In the genomic region with DNA sequence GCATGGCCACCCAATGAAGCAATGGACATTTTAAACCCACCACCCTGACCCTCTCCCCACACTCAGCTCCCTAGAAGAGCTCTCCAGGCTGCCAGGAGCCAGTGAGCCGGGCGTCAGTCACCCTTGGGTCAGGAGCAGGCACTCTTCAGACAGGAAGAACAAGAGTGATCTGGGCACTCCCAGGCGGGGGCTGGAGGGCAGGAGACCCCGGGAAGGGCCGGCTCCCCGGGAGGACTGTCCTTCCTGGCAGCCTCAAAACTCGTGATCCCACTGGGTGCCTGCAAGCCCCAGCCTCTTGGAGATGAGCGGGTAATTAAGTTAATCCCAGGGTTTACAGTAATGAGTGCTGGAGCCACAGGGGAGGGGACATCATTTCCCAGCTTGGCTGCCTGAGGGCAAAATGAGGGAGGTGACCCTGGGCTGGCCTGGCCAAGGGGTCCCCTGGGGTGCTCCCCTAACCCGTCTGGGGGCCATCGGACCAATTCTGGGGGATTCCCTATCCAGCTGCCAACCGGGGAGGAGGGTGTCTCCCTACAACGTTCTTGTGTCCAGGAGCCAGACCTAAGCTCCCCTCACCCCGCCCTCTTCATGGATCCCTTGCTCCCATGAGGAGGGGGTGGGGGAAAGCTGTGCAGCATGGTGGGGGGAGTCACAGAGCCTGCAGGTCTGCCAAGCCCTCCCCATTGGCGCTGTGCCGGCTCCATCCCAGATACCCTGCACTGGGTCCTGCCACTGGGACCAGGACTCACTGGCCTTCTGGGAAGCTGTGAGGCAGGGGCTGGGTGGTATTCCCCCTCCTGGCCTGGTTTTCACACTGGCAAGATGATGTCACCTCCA, we compare ENCODE assay signal across 22 cellular contexts. TPM values are rescaled to one million over a fixed set of nuclear protein-coding genes. Genes with fewer than 3 reads are reported as not detected.
A peak's percentile ranks its signal among the peaks of the same experiment; 100 is the strongest.
DNase-seq lines count a peak whose midpoint lies in the region; ATAC-seq and TF ChIP-seq lines count a peak whose summit lies in the region.
"Had no signal": no experiment of that assay in that cellular context is flagged by ENCODE, and none has a peak within 500 bp of the region (broad histone marks: within the 10 kb centered on the region; RNA-seq: fewer than 3 reads in every experiment).

No MANE protein-coding gene starts in this region.

- peaks cover 6 to 80% (median 31%) of the 10 kb centered on the region in 6 donors for H3K4me1 ChIP-seq in spleen
- H3K4me1 ChIP-seq: tibial nerve had no signal

- no peaks in the 10 kb centered on the region for H3K36me3 ChIP-seq in spleen
- H3K36me3 ChIP-seq: tibial nerve had no signal

- DNase-seq in ELF-1 (ENCODE audit: low read depth, low spot score) (peak; percentile 43), NCI-H82 (lab: John Stamatoyannopoulos, UW) (peak; percentile 90), glomerular visceral epithelial cell (ENCODE audit: extremely low spot score) (peak; percentile 33), spleen (no peak), left colon (no peak)
- DNase-seq in activated naive CD4-positive, alpha-beta T cell treated with Interleukin-2 at 50 U/mL for 16 hours: no peak
- no peak for DNase-seq in activated T-cell treated with anti-CD3 and anti-CD28 coated beads, Interleukin-2, amount 50 U/mL, for 24 hours
- DNase-seq: activated CD8-positive, alpha-beta T cell treated with anti-CD3 and anti-CD28 coated beads for 36 hours; activated T-cell treated with anti-CD3 and anti-CD28 coated beads, Interleukin-2, amount 50 U/mL, for 1 hour; cerebellar nuclear complex; foreskin melanocyte; natural killer cell; NCI-H2081 treated with DMSO at 0.1 percent for 48 hours; NCI-H526 treated with DMSO at 0.1 percent for 48 hours; OCI-M1; stimulated activated naive CD4-positive, alpha-beta T cell; T-helper 9 cell had no signal

- peak overlapping the region in 7 of 8 donors; percentile 11 to 80 (median 60) for H3K27ac ChIP-seq in spleen
- H3K27ac ChIP-seq: KMS-11, parathyroid adenoma, SJSA1, tibial nerve had no signal

- no peaks in the 10 kb centered on the region for H3K27me3 ChIP-seq in spleen (replicated peaks in 1 of 7)
- H3K27me3 ChIP-seq: SJSA1, tibial nerve had no signal

- H3K27ac Mint-ChIP-seq in activated T-cell treated with anti-CD3 and anti-CD28 coated beads, Interleukin-2, amount 50 U/mL, for 24 hours: no peak overlapping the region
- H3K27ac Mint-ChIP-seq: activated CD8-positive, alpha-beta T cell treated with anti-CD3 and anti-CD28 coated beads for 36 hours; activated naive CD8-positive, alpha-beta T cell; natural killer cell had no signal

- intact Hi-C loops in spleen (cut with DNase I; ENCODE audit: low total_unique reads) (no loop called here), left colon (cut with DNase I, micrococcal nuclease) (no loop called here)

- H3K4me3 ChIP-seq in spleen: no peak overlapping the region
- H3K4me3 ChIP-seq: SJSA1, tibial nerve had no signal

- H3K36me3 Mint-ChIP-seq in activated T-cell treated with anti-CD3 and anti-CD28 coated beads, Interleukin-2, amount 50 U/mL, for 24 hours (ENCODE audit: low read depth): no peaks in the 10 kb centered on the region
- H3K36me3 Mint-ChIP-seq: activated naive CD8-positive, alpha-beta T cell; natural killer cell had no signal

- H3K27me3 Mint-ChIP-seq in activated T-cell treated with anti-CD3 and anti-CD28 coated beads, Interleukin-2, amount 50 U/mL, for 24 hours: no peaks in the 10 kb centered on the region
- H3K27me3 Mint-ChIP-seq: activated CD8-positive, alpha-beta T cell treated with anti-CD3 and anti-CD28 coated beads for 36 hours; activated naive CD8-positive, alpha-beta T cell had no signal

- no peaks in the 10 kb centered on the region for H3K9me3 ChIP-seq in spleen
- H3K9me3 ChIP-seq: SJSA1, tibial nerve had no signal

- peaks cover 6% of the 10 kb centered on the region for H3K4me1 Mint-ChIP-seq in activated T-cell treated with anti-CD3 and anti-CD28 coated beads, Interleukin-2, amount 50 U/mL, for 24 hours (ENCODE audit: low read depth)
- H3K4me1 Mint-ChIP-seq: natural killer cell had no signal

- no peak for TF ChIP-seq CTCF in spleen (IDR thresholded peaks at IDR 0.05 in 8 of 11, conservative IDR thresholded peaks at IDR 0.05 in 3 of 11)

- no peaks in the 10 kb centered on the region for H3K9me3 Mint-ChIP-seq in activated T-cell treated with anti-CD3 and anti-CD28 coated beads, Interleukin-2, amount 50 U/mL, for 24 hours
- H3K9me3 Mint-ChIP-seq: activated CD8-positive, alpha-beta T cell treated with anti-CD3 and anti-CD28 coated beads for 36 hours; natural killer cell had no signal

- WGBS in spleen, 5 donors: 61 to 77% (median 71%) methylated on average over 9 to 15 of the region's 15 CpGs

- ATAC-seq in left colon: no peak
- ATAC-seq: activated CD8-positive, alpha-beta T cell treated with anti-CD3 and anti-CD28 coated beads for 36 hours; natural killer cell had no signal

- no peak overlapping the region for H3K4me3 Mint-ChIP-seq in activated T-cell treated with anti-CD3 and anti-CD28 coated beads, Interleukin-2, amount 50 U/mL, for 24 hours
- H3K4me3 Mint-ChIP-seq: activated CD8-positive, alpha-beta T cell treated with anti-CD3 and anti-CD28 coated beads for 36 hours; activated naive CD8-positive, alpha-beta T cell; natural killer cell had no signal

- TF ChIP-seq POLR2A in spleen (IDR thresholded peaks at IDR 0.05): no peak

RNA-seq across cellular contexts. Expression of gene CCNK, which starts 59.2 kb away (rescaled TPM):
- total RNA-seq in spleen (10 to 100 TPM; 38.3 to 58.3 (median 50.3) TPM), left colon (10 to 100 TPM; 53.2 to 58.5 TPM)
- 10 to 100 TPM; 11.8 to 15.5 (median 12.8) TPM for polyA plus RNA-seq in spleen

RNA-seq across cellular contexts. Expression of gene SETD3, which starts 59.8 kb away (rescaled TPM):
- total RNA-seq in spleen: 10 to 100 TPM; 47.9 to 84.4 (median 64.6) TPM
- 10 to 100 TPM; 18.1 to 28.4 (median 19.1) TPM for polyA plus RNA-seq in spleen
- 10 to 100 TPM; 61.5 to 66.8 TPM for total RNA-seq in left colon

Comparison
In these comparisons a context has a peak if more than half of its experiments do, and no peak if none do; other contexts are left out.
1. DNase-seq: peak in ELF-1 (single experiment), NCI-H82 (single experiment) and glomerular visceral epithelial cell (single experiment); none in spleen (single experiment), left colon (0 of 2), activated naive CD4-positive, alpha-beta T cell treated with Interleukin-2 at 50 U/mL for 16 hours (single experiment) and activated T-cell treated with anti-CD3 and anti-CD28 coated beads, Interleukin-2, amount 50 U/mL, for 24 hours (single experiment).